Comparison of ENCODE assay signal across 13 cellular contexts in the genomic region with DNA sequence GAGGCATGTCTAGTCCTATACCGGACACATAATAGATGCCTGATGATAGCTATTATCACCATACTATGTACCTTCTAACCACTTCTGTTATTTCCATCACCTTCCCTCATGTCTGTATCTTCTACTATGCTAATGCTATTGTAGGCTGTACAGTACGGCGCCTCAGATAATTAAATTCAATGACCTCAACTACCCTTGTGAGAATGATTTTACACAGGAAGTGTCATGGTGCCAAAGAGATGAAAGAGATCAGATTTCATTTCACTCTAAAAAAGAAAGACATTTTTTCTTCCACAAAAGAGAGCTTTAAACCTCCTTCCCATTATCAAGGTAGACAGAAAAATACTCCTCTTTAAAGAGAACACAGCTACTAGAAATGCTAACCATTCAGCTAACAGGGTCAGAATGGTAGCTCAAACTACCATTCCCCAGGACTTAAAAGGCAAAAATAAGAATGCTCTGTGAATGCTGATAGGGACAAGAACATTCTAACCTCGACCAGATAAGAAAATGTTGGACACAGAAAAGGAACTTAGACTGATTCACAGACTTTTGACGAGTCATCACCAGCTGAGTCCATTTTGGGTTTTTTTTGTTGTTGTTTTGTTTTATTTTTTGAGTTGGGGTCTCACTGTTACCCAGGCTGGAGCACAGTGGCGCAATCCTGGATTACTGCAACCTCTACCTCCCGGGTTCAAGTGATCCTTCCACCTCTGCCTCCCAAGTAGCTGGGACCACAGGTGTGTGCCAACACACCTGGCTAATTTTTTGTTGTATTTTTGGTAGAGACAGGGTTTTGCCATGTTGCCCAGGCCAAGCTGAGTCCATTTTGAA.
DNase-seq lines count a peak whose midpoint lies in the region; ATAC-seq, FAIRE-seq and TF ChIP-seq lines count a peak whose summit lies in the region.
"Had no signal": no experiment of that assay in that cellular context is flagged by ENCODE, and none has a peak within 500 bp of the region (broad histone marks: within the 10 kb centered on the region; RNA-seq: fewer than 3 reads in every experiment).

No MANE protein-coding gene starts in this region.

- CTCF ChIA-PET in activated CD8-positive, alpha-beta T cell treated with anti-CD3 and anti-CD28 coated beads for 36 hours (lab: Charles Lee), result interaction anchor here (0.5 kb wide), 1 partner anchor 428 kb away, joined by 3 read pairs; no protein-coding TSS in a partner anchor
- CTCF ChIA-PET in activated CD8-positive, alpha-beta T cell treated with anti-CD3 and anti-CD28 coated beads, Interleukin-2, amount 10 ng/mL, durations not matched to agents 7 days and 5 days (lab: Charles Lee), result no interaction called here
- CTCF ChIA-PET in endothelial cell of umbilical vein (lab: Charles Lee), result interaction anchor here (0.6 to 1.5 kb wide), 7 partner anchors 15 to 147 kb away, joined by 3 to 4 read pairs (median 3); no protein-coding TSS in a partner anchor

- DNase-seq in activated CD8-positive, alpha-beta T cell treated with anti-CD3 and anti-CD28 coated beads for 36 hours, result no peak
- no peak for DNase-seq in activated CD8-positive, alpha-beta T cell treated with anti-CD3 and anti-CD28 coated beads, Interleukin-2, amount 10 ng/mL, durations not matched to agents 7 days and 5 days
- peak; percentile 49 for DNase-seq in NCI-H510A treated with DMSO at 0.1 percent for 48 hours (lab: John Stamatoyannopoulos, UW)
- peak; percentile 81 for DNase-seq in endothelial cell of umbilical vein (ENCODE audit: low read depth, low spot score)
- peak; percentile 43 for DNase-seq in renal cortical epithelial cell (ENCODE audit: low read depth)
- no peak for DNase-seq in tibial artery
- no peak for DNase-seq in NCI-H526 (lab: John Stamatoyannopoulos, UW)
- DNase-seq in SKM-1 treated with dmso at 0.1 percent for 144 hours (lab: John Stamatoyannopoulos, UW; ENCODE audit: unreplicated experiment), result no peak
- DNase-seq: activated naive CD8-positive, alpha-beta T cell treated with anti-CD3 and anti-CD28 coated beads for 36 hours; effector memory CD4-positive, alpha-beta T cell; stimulated activated CD4-positive, alpha-beta T cell treated with anti-CD3 and anti-CD28 coated beads, Interleukin-2, amount 100 ng/mL, for 48 hours; substantia nigra had no signal

- H3K9me1 ChIP-seq in endothelial cell of umbilical vein (replicated peaks; ENCODE audit: control insufficient read depth, extremely low read depth, insufficient read depth, low read length), result no peaks in the 10 kb centered on the region

- H3K9ac ChIP-seq in endothelial cell of umbilical vein (replicated peaks; ENCODE audit: extremely low read depth, insufficient read depth, low read length), result peak overlapping the region; percentile 73

- BruUV-seq in endothelial cell of umbilical vein (replicated peaks; lab: Mats Ljungman, UMichigan), result TSS peak; percentile 89

- POLR2A ChIA-PET in activated CD8-positive, alpha-beta T cell treated with anti-CD3 and anti-CD28 coated beads for 36 hours (lab: Charles Lee), result no interaction called here
- POLR2A ChIA-PET in activated CD8-positive, alpha-beta T cell treated with anti-CD3 and anti-CD28 coated beads, Interleukin-2, amount 10 ng/mL, durations not matched to agents 7 days and 5 days (lab: Charles Lee), result no interaction called here
- POLR2A ChIA-PET in endothelial cell of umbilical vein (lab: Charles Lee), result no interaction called here

- H3K9me3 Mint-ChIP-seq in activated CD8-positive, alpha-beta T cell treated with anti-CD3 and anti-CD28 coated beads for 36 hours, result no peaks in the 10 kb centered on the region
- H3K9me3 Mint-ChIP-seq in activated CD8-positive, alpha-beta T cell treated with anti-CD3 and anti-CD28 coated beads, Interleukin-2, amount 10 ng/mL, durations not matched to agents 7 days and 5 days (ENCODE audit: insufficient read depth), result no peaks in the 10 kb centered on the region

- dilution Hi-C loops in endothelial cell of umbilical vein (cut with MboI; ENCODE audit: extremely low pct_ligation_motif_present, low sequenced_read_pairs), result no loop called here

- H3K36me3 Mint-ChIP-seq in activated CD8-positive, alpha-beta T cell treated with anti-CD3 and anti-CD28 coated beads for 36 hours (ENCODE audit: low read depth), result no peaks in the 10 kb centered on the region
- no peaks in the 10 kb centered on the region for H3K36me3 Mint-ChIP-seq in activated CD8-positive, alpha-beta T cell treated with anti-CD3 and anti-CD28 coated beads, Interleukin-2, amount 10 ng/mL, durations not matched to agents 7 days and 5 days (ENCODE audit: low read depth)
- H3K36me3 Mint-ChIP-seq: activated naive CD8-positive, alpha-beta T cell treated with anti-CD3 and anti-CD28 coated beads for 36 hours had no signal

- H3K27me3 ChIP-seq in endothelial cell of umbilical vein (ENCODE audit: control insufficient read depth in 2 of 2, insufficient read depth in 2 of 2, low read length in 2 of 2) (no peaks in the 10 kb centered on the region), tibial artery (no peaks in the 10 kb centered on the region)

- no peak for TF ChIP-seq CTCF in activated CD8-positive, alpha-beta T cell treated with anti-CD3 and anti-CD28 coated beads for 36 hours (IDR thresholded peaks at IDR 0.05)
- TF ChIP-seq CTCF in endothelial cell of umbilical vein (IDR thresholded peaks at IDR 0.05; ENCODE audit: extremely low read depth in 1 of 2, insufficient read depth in 1 of 2, low read depth in 1 of 2, low read length in 2 of 2) (no peak), tibial artery (IDR thresholded peaks at IDR 0.05) (no peak)

- H3K27ac ChIP-seq in endothelial cell of umbilical vein (ENCODE audit: insufficient read depth, low read depth, low read length) (peak overlapping the region; percentile 94), tibial artery (no peak overlapping the region)

- peak overlapping the region in 1 of 3 experiments; percentile 49 for H3K4me3 ChIP-seq in endothelial cell of umbilical vein (replicated peaks in 1 of 3; ENCODE audit: insufficient read depth in 1 of 3, low read depth in 1 of 3, low read length in 3 of 3)
- H3K4me3 ChIP-seq in tibial artery, result no peak overlapping the region

- H3K4me2 ChIP-seq in endothelial cell of umbilical vein (ENCODE audit: insufficient read depth, low read length), result peak overlapping the region; percentile 87

- peak overlapping the region; percentile 93 for H2AFZ ChIP-seq in endothelial cell of umbilical vein (ENCODE audit: low read depth, low read length)

- peaks cover 8% of the 10 kb centered on the region for H3K4me1 Mint-ChIP-seq in activated CD8-positive, alpha-beta T cell treated with anti-CD3 and anti-CD28 coated beads for 36 hours (ENCODE audit: low read depth)
- peaks cover 9% of the 10 kb centered on the region for H3K4me1 Mint-ChIP-seq in activated CD8-positive, alpha-beta T cell treated with anti-CD3 and anti-CD28 coated beads, Interleukin-2, amount 10 ng/mL, durations not matched to agents 7 days and 5 days (ENCODE audit: low read depth)

- H3K9me3 ChIP-seq in endothelial cell of umbilical vein (replicated peaks; ENCODE audit: control insufficient read depth, insufficient read depth, low read length) (no peaks in the 10 kb centered on the region), tibial artery (no peaks in the 10 kb centered on the region)

- ATAC-seq in activated CD8-positive, alpha-beta T cell treated with anti-CD3 and anti-CD28 coated beads for 36 hours, result peak; percentile 17
- no peak for ATAC-seq in activated CD8-positive, alpha-beta T cell treated with anti-CD3 and anti-CD28 coated beads, Interleukin-2, amount 10 ng/mL, durations not matched to agents 7 days and 5 days

- no peak for TF ChIP-seq POLR2A in endothelial cell of umbilical vein (IDR thresholded peaks at IDR 0.05; ENCODE audit: low read depth, low read length)

- intact Hi-C loops in activated CD8-positive, alpha-beta T cell treated with anti-CD3 and anti-CD28 coated beads for 36 hours (cut with micrococcal nuclease), result no loop called here
- intact Hi-C loops in endothelial cell of umbilical vein (cut with micrococcal nuclease), result loop anchor here (1.0 to 5.0 kb wide), 5 partner anchors 25 to 171 kb away; no protein-coding TSS in a partner anchor
- intact Hi-C loops in tibial artery (cut with DNase I; ENCODE audit: low total_unique reads), result no loop called here

- H4K20me1 ChIP-seq in endothelial cell of umbilical vein (replicated peaks; ENCODE audit: control insufficient read depth, extremely low read depth, insufficient read depth, low read length), result no peaks in the 10 kb centered on the region

- H3K36me3 ChIP-seq in endothelial cell of umbilical vein (ENCODE audit: control insufficient read depth in 2 of 2, extremely low read depth in 1 of 2, insufficient read depth in 2 of 2, low read length in 2 of 2), result no peaks in the 10 kb centered on the region
- H3K36me3 ChIP-seq in tibial artery, result no peaks in the 10 kb centered on the region

- H3K4me3 Mint-ChIP-seq in activated CD8-positive, alpha-beta T cell treated with anti-CD3 and anti-CD28 coated beads for 36 hours, result no peak overlapping the region
- no peak overlapping the region for H3K4me3 Mint-ChIP-seq in activated CD8-positive, alpha-beta T cell treated with anti-CD3 and anti-CD28 coated beads, Interleukin-2, amount 10 ng/mL, durations not matched to agents 7 days and 5 days
- H3K4me3 Mint-ChIP-seq: activated naive CD8-positive, alpha-beta T cell treated with anti-CD3 and anti-CD28 coated beads for 36 hours; neural crest cell had no signal

- peaks cover 21% of the 10 kb centered on the region for H3K4me1 ChIP-seq in endothelial cell of umbilical vein (ENCODE audit: control insufficient read depth, extremely low read depth, insufficient read depth, low read length)
- H3K4me1 ChIP-seq in tibial artery, result no peaks in the 10 kb centered on the region

- peak; percentile 75 for FAIRE-seq in endothelial cell of umbilical vein (lab: Jason Lieb, UNC)

- no peaks in the 10 kb centered on the region for H3K79me2 ChIP-seq in endothelial cell of umbilical vein (ENCODE audit: control insufficient read depth, insufficient read depth, low read length)

- peaks cover 8% of the 10 kb centered on the region for H3K27me3 Mint-ChIP-seq in activated CD8-positive, alpha-beta T cell treated with anti-CD3 and anti-CD28 coated beads for 36 hours
- H3K27me3 Mint-ChIP-seq in activated CD8-positive, alpha-beta T cell treated with anti-CD3 and anti-CD28 coated beads, Interleukin-2, amount 10 ng/mL, durations not matched to agents 7 days and 5 days (ENCODE audit: low read depth), result peaks cover 7% of the 10 kb centered on the region

- no peak overlapping the region for H3K27ac Mint-ChIP-seq in activated CD8-positive, alpha-beta T cell treated with anti-CD3 and anti-CD28 coated beads for 36 hours
- H3K27ac Mint-ChIP-seq in activated CD8-positive, alpha-beta T cell treated with anti-CD3 and anti-CD28 coated beads, Interleukin-2, amount 10 ng/mL, durations not matched to agents 7 days and 5 days, result no peak overlapping the region

TF ChIP-seq in endothelial cell of umbilical vein, 7 proteins besides CTCF, POLR2A, EP300 and RAD21 (continues in another document):
- TF ChIP-seq POLR2AphosphoS5 (IDR thresholded peaks at IDR 0.05; ENCODE audit: insufficient read depth, low read depth, low read length) (no peak), GATA2 (IDR thresholded peaks at IDR 0.05; ENCODE audit: insufficient read depth, insufficient read length, low read depth, low read length) (no peak)

Comparison
In these comparisons a context has a peak if more than half of its experiments do, and no peak if none do; other contexts are left out.
1. DNase-seq: peak in NCI-H510A treated with DMSO at 0.1 percent for 48 hours (single experiment), endothelial cell of umbilical vein (single experiment) and renal cortical epithelial cell (single experiment); none in activated CD8-positive, alpha-beta T cell treated with anti-CD3 and anti-CD28 coated beads for 36 hours (single experiment), activated CD8-positive, alpha-beta T cell treated with anti-CD3 and anti-CD28 coated beads, Interleukin-2, amount 10 ng/mL, durations not matched to agents 7 days and 5 days (single experiment), tibial artery (0 of 2), NCI-H526 (0 of 2) and SKM-1 treated with dmso at 0.1 percent for 144 hours (single experiment).